ENCODE assay signal across 8 cellular contexts in genomic region chr11:130071211-130071712, GRCh38. TPM values are rescaled to one million over a fixed set of nuclear protein-coding genes. Genes with fewer than 3 reads are reported as not detected.
DNase-seq lines count a peak whose midpoint lies in the region; ATAC-seq and TF ChIP-seq lines count a peak whose summit lies in the region.

No MANE protein-coding gene starts in this region.

- H3K79me2 ChIP-seq in fibroblast of lung (ENCODE audit: control insufficient read depth, insufficient read depth, low read length) = peaks cover 50% of the 10 kb centered on the region

- H3K27ac ChIP-seq in cardiac muscle cell (peak overlapping the region; percentile 87), fibroblast of lung (ENCODE audit: insufficient read depth, low read length) (peak overlapping the region; percentile 30), prostate gland (peak overlapping the region; percentile 88 to 96)

- H3K36me3 ChIP-seq in cardiac muscle cell (no peaks in the 10 kb centered on the region), fibroblast of lung (ENCODE audit: control insufficient read depth, insufficient read depth, low read length) (no peaks in the 10 kb centered on the region), prostate gland (no peaks in the 10 kb centered on the region)

- H3K9me3 Mint-ChIP-seq in T-cell = no peaks in the 10 kb centered on the region

- no peaks in the 10 kb centered on the region for H3K27me3 Mint-ChIP-seq in T-cell

- peaks cover 8% of the 10 kb centered on the region for H3K4me1 ChIP-seq in cardiac muscle cell (ENCODE audit: low read depth)
- H3K4me1 ChIP-seq in fibroblast of lung (ENCODE audit: control insufficient read depth, extremely low read depth, insufficient read depth, low read length) = peaks cover 5% of the 10 kb centered on the region
- H3K4me1 ChIP-seq in prostate gland (replicated peaks) = no peaks in the 10 kb centered on the region

- peak overlapping the region; percentile 63 to 68 for H3K27ac Mint-ChIP-seq in T-cell

- no peaks in the 10 kb centered on the region for H3K9me3 ChIP-seq in cardiac muscle cell (ENCODE audit: low read depth)
- no peaks in the 10 kb centered on the region for H3K9me3 ChIP-seq in fibroblast of lung (ENCODE audit: control insufficient read depth, insufficient read depth, low read depth, low read length)
- no peaks in the 10 kb centered on the region for H3K9me3 ChIP-seq in prostate gland

- POLR2A ChIA-PET in T-cell (lab: Charles Lee) = interaction anchor here (0.6 to 2.5 kb wide), 6 partner anchors 11 to 239 kb away, joined by 3 to 26 read pairs (median 4); partner anchors contain the start of gene PRDM10 (in 1 of the 2)

- TF ChIP-seq POLR2A in prostate gland (IDR thresholded peaks at IDR 0.05) = no peak

- DNase-seq in cardiac muscle cell (ENCODE audit: low read depth in 1 of 2, low spot score in 1 of 2) (peak; percentile 15 to 41), Right ventricle myocardium inferior (ENCODE audit: missing footprints) (no peak), T-cell (no peak), fibroblast of lung (ENCODE audit: low read depth in 2 of 2) (peak; percentile 40 to 57), prostate gland (ENCODE audit: low spot score) (no peak), posterior cingulate gyrus (no peak), NK-92 (lab: John Stamatoyannopoulos, UW; ENCODE audit: unreplicated experiment) (no peak)

- H3K4me1 Mint-ChIP-seq in T-cell = peaks cover 21 to 36% (median 29%) of the 10 kb centered on the region in 3 donors

- no peak for TF ChIP-seq CTCF in cardiac muscle cell (IDR thresholded peaks at IDR 0.05; ENCODE audit: low read depth, low read length)
- no peak for TF ChIP-seq CTCF in fibroblast of lung (conservative IDR thresholded peaks at IDR 0.05 in 1 of 2, IDR thresholded peaks at IDR 0.05 in 1 of 2; ENCODE audit: low read depth in 1 of 2, low read length in 2 of 2)
- TF ChIP-seq CTCF in prostate gland (IDR thresholded peaks at IDR 0.05) = no peak

- intact Hi-C loops in Right ventricle myocardium inferior (cut with DNase I) (no loop called here), prostate gland (cut with DNase I) (loop anchor here (10.0 kb wide), 1 partner anchor 54 kb away; no protein-coding TSS in a partner anchor), posterior cingulate gyrus (cut with DNase I) (loop anchor here (2.0 to 10.0 kb wide), 2 partner anchors 54 to 148 kb away; no protein-coding TSS in a partner anchor)

- H2AFZ ChIP-seq in fibroblast of lung (ENCODE audit: low read length) = no peak overlapping the region

- H3K4me2 ChIP-seq in fibroblast of lung (ENCODE audit: extremely low read depth, insufficient read depth, low read length) = peak overlapping the region; percentile 81

- peak overlapping the region; percentile 81 to 87 (median 85) for H3K4me3 Mint-ChIP-seq in T-cell

- no peaks in the 10 kb centered on the region for H3K36me3 Mint-ChIP-seq in T-cell

- CTCF ChIA-PET in T-cell (lab: Charles Lee) = interaction anchor here (0.6 to 3.4 kb wide), 7 partner anchors 61 to 303 kb away, joined by 3 to 16 read pairs (median 5); partner anchors contain the start of gene PRDM10 (in 1 of the 2)

- H3K4me3 ChIP-seq in cardiac muscle cell (peak overlapping the region; percentile 85), fibroblast of lung (replicated peaks in 1 of 4; ENCODE audit: control extremely low read depth in 1 of 4, insufficient read depth in 1 of 4, low read depth in 3 of 4, low read length in 4 of 4) (peak overlapping the region; percentile 74 to 93 (median 78)), prostate gland (peak overlapping the region; percentile 82 to 97)

- no peaks in the 10 kb centered on the region for H3K27me3 ChIP-seq in cardiac muscle cell
- no peaks in the 10 kb centered on the region for H3K27me3 ChIP-seq in fibroblast of lung (ENCODE audit: control insufficient read depth, insufficient read depth, low read length)
- no peaks in the 10 kb centered on the region for H3K27me3 ChIP-seq in prostate gland (replicated peaks; ENCODE audit: insufficient read depth)

- no peak for ATAC-seq in Right ventricle myocardium inferior
- no peak for ATAC-seq in T-cell (replicated peaks in 1 of 4)
- no peak for ATAC-seq in GM18519 (IDR thresholded peaks at IDR 0.05; ENCODE audit: low FRiP score, unreplicated experiment)

- H3K9ac ChIP-seq in fibroblast of lung (ENCODE audit: insufficient read depth, low read length) = peak overlapping the region; percentile 13

- WGBS in prostate gland = 14% methylated on average over 11 of the region's 11 CpGs

- H4K20me1 ChIP-seq in fibroblast of lung (ENCODE audit: control insufficient read depth, extremely low read depth, insufficient read depth, low read length) = peaks cover 6% of the 10 kb centered on the region

RNA-seq across cellular contexts. Expression of gene APLP2, which starts 1.6 kb away (rescaled TPM):
- total RNA-seq in cardiac muscle cell (469 and 608 TPM in 2 replicates), Right ventricle myocardium inferior (285 TPM), T-cell (10 to 100 TPM; 36.4 to 61.9 (median 51.0) TPM), fibroblast of lung (415 and 508 TPM in 2 replicates), prostate gland (100 to 1,000 TPM; 222 to 434 TPM)
- polyA plus RNA-seq in cardiac muscle cell (515 and 571 TPM in 2 replicates), fibroblast of lung (409 and 559 TPM in 2 replicates)
- polyA plus RNA-seq in fibroblast of lung (2012) = 322 and 428 TPM in 2 replicates
- 119 and 178 TPM in 2 replicates for polyA minus RNA-seq in fibroblast of lung (ENCODE audit: low replicate concordance)

Comparison
In these comparisons a context has a peak if more than half of its experiments do, and no peak if none do; other contexts are left out.
1. DNase-seq: peak in cardiac muscle cell (2 of 2) and fibroblast of lung (2 of 2); none in Right ventricle myocardium inferior (single experiment), T-cell (0 of 34), prostate gland (single experiment), posterior cingulate gyrus (0 of 10) and NK-92 (single experiment).
2. H3K27ac ChIP-seq: peak in every context shown above with its lines; median percentile 92 in prostate gland; 87 in cardiac muscle cell; 30 in fibroblast of lung.
3. Peak in every context shown above with its lines, with median percentiles within 50 percentile points of each other: H3K4me3 ChIP-seq.